ENCODE assay signal across 1 cellular context in genomic region chr15:74059050-74059833, GRCh38.
TF ChIP-seq lines count a peak whose summit lies in the region.

No MANE protein-coding gene starts in this region.

TF ChIP-seq in K562, 482 proteins besides CTCF, POLR2A, EP300 and RAD21:
- 0 out of 2 replicates have a peak, but pooled peaks have one; percentile 7 for TF ChIP-seq CBFA2T2 (conservative IDR thresholded peaks at IDR 0.05)
